17 cellular contexts compared by ENCODE assay signal in genomic region chr14:65962952-65963351, GRCh38.
DNase-seq lines count a peak whose midpoint lies in the region; ATAC-seq, FAIRE-seq and TF ChIP-seq lines count a peak whose summit lies in the region.
"Had no signal": no experiment of that assay in that cellular context is flagged by ENCODE, and none has a peak within 500 bp of the region (broad histone marks: within the 10 kb centered on the region; RNA-seq: fewer than 3 reads in every experiment).

No MANE protein-coding gene starts in this region.

- H3K9me3 ChIP-seq in HepG2 (ENCODE audit: low read length) (no peaks in the 10 kb centered on the region), right lobe of liver (no peaks in the 10 kb centered on the region), hepatocyte (ENCODE audit: low read depth) (no peaks in the 10 kb centered on the region)

- H3K9ac ChIP-seq in HepG2 (ENCODE audit: insufficient read depth, low read depth, low read length): no peak overlapping the region

- no peak overlapping the region for H3K4me3 ChIP-seq in HepG2 (replicated peaks in 1 of 3; ENCODE audit: insufficient read depth in 1 of 3, low read depth in 2 of 3, low read length in 3 of 3)
- no peak overlapping the region for H3K4me3 ChIP-seq in right lobe of liver
- H3K4me3 ChIP-seq in hepatocyte: no peak overlapping the region
- H3K4me3 ChIP-seq: GM12878 had no signal

- H3K4me2 ChIP-seq in HepG2 (ENCODE audit: low read depth, low read length) (no peak overlapping the region), hepatocyte (no peak overlapping the region)

- H3K4me1 ChIP-seq in HepG2 (ENCODE audit: insufficient read depth, low read length) (no peaks in the 10 kb centered on the region), right lobe of liver (no peaks in the 10 kb centered on the region), hepatocyte (ENCODE audit: insufficient read depth) (no peaks in the 10 kb centered on the region)

- no peak for TF ChIP-seq CTCF in HepG2 (CRISPR knock-in tag; IDR thresholded peaks at IDR 0.05)
- no peak for TF ChIP-seq CTCF in right lobe of liver (IDR thresholded peaks at IDR 0.05)
- no peak for TF ChIP-seq CTCF in hepatocyte (IDR thresholded peaks at IDR 0.05; ENCODE audit: poor library complexity)

- H4K20me1 ChIP-seq in HepG2 (ENCODE audit: insufficient read depth, low read length) (no peaks in the 10 kb centered on the region), hepatocyte (ENCODE audit: insufficient read depth, poor library complexity, severe bottlenecking) (no peaks in the 10 kb centered on the region)

- H3K27me3 ChIP-seq in HepG2 (ENCODE audit: control insufficient read depth in 1 of 2, insufficient read depth in 2 of 2, low read length in 2 of 2) (peaks cover 0 to 1% of the 10 kb centered on the region in 2 experiments; a peak in 2 of 5 replicates), right lobe of liver (no peaks in the 10 kb centered on the region), hepatocyte (no peaks in the 10 kb centered on the region)

- no peaks in the 10 kb centered on the region for H3K79me2 ChIP-seq in HepG2 (ENCODE audit: insufficient read depth, low read length)
- no peaks in the 10 kb centered on the region for H3K79me2 ChIP-seq in hepatocyte

- FAIRE-seq in HepG2 (lab: Jason Lieb, UNC): no peak
- FAIRE-seq: GM12878, GM18507 had no signal

- DNase-seq in HepG2 (ENCODE audit: low spot score) (no peak), right lobe of liver (no peak), amniotic epithelial cell (ENCODE audit: low read depth) (peak; percentile 89), hepatocyte (ENCODE audit: low spot score) (peak; percentile 33), NCI-H446 treated with DMSO at 0.1 percent for 48 hours (lab: John Stamatoyannopoulos, UW) (no peak)
- DNase-seq: 8988T; ACHN; C1 segment of cervical spinal cord; Calu3; CD4-positive, alpha-beta T cell; DMS 273 treated with DMSO at 0.1 percent for 48 hours; H9; KBM-7 had no signal

- TF ChIP-seq POLR2A in HepG2 (IDR thresholded peaks at IDR 0.05; ENCODE audit: insufficient read depth in 1 of 2, low read depth in 2 of 2, low read length in 2 of 2): no peak
- TF ChIP-seq POLR2A in right lobe of liver (IDR thresholded peaks at IDR 0.05): no peak

- TF ChIP-seq EP300 in HepG2 (IDR thresholded peaks at IDR 0.05; ENCODE audit: low read depth in 2 of 2, low read length in 2 of 2): no peak
- no peak for TF ChIP-seq EP300 in HepG2 (CRISPR knock-in tag; IDR thresholded peaks at IDR 0.05; ENCODE audit: borderline replicate concordance)

- H3K36me3 ChIP-seq in HepG2 (replicated peaks in 1 of 2; ENCODE audit: control insufficient read depth in 1 of 2, insufficient read depth in 2 of 2, low read length in 2 of 2) (no peaks in the 10 kb centered on the region), right lobe of liver (no peaks in the 10 kb centered on the region), hepatocyte (replicated peaks; ENCODE audit: insufficient read depth, low read depth) (no peaks in the 10 kb centered on the region)

- H3K27ac ChIP-seq in HepG2 (ENCODE audit: extremely low read length, insufficient read depth, low read length) (no peak overlapping the region), right lobe of liver (no peak overlapping the region), hepatocyte (no peak overlapping the region)

- POLR2A ChIA-PET in HepG2 (lab: Yijun Ruan, JAX): no interaction called here

- TF ChIP-seq RAD21 in HepG2 (CRISPR knock-in tag; IDR thresholded peaks at IDR 0.05): no peak

- H2AFZ ChIP-seq in HepG2 (ENCODE audit: low read length) (no peak overlapping the region), hepatocyte (no peak overlapping the region)

- in situ Hi-C loops in HepG2 (cut with HindIII; ENCODE audit: extremely low pct_ligation_motif_present, low pct_unique_long_range_greater_than_20kb): no loop called here

- intact Hi-C loops in HepG2 (cut with micrococcal nuclease; ENCODE audit: unreplicated experiment) (no loop called here), right lobe of liver (cut with DNase I) (no loop called here)

- no peaks in the 10 kb centered on the region for H3K9me2 ChIP-seq in hepatocyte (replicated peaks; ENCODE audit: insufficient read depth)

- CTCF ChIA-PET in HepG2 (lab: Yijun Ruan, JAX; ENCODE audit: low intra/inter-chr PET ratio, low total read pairs): no interaction called here

- BruUV-seq in HepG2 (replicated peaks; lab: Mats Ljungman, UMichigan): no TSS peak

- WGBS in HepG2 (ENCODE audit: low lambda C conversion rate): 3% methylated on average over 3 of the region's 3 CpGs
- 41% methylated on average over 3 of the region's 3 CpGs for WGBS in right lobe of liver (ENCODE audit: insufficient coverage, low coverage, low lambda C conversion rate, missing lambda C conversion rate)
- WGBS in hepatocyte (ENCODE audit: low lambda C conversion rate, missing lambda C conversion rate): 48% methylated on average over 3 of the region's 3 CpGs

- ATAC-seq in HepG2 (no peak), right lobe of liver (no peak), GM19452 (IDR thresholded peaks at IDR 0.05; ENCODE audit: unreplicated experiment) (no peak), HG03342 (IDR thresholded peaks at IDR 0.05; ENCODE audit: unreplicated experiment) (no peak)
- ATAC-seq: GM12878 had no signal

TF ChIP-seq in HepG2, 621 proteins besides CTCF, POLR2A, EP300 and RAD21:
- TF ChIP-seq MAFF (IDR thresholded peaks at IDR 0.05; ENCODE audit: low read depth, low read length): peak; percentile 99
- peak; percentile 97 to 99 for TF ChIP-seq MAFK (conservative IDR thresholded peaks at IDR 0.05 in 1 of 2, IDR thresholded peaks at IDR 0.05 in 1 of 2; ENCODE audit: low read length in 2 of 2)
- TF ChIP-seq TAF15 (IDR thresholded peaks at IDR 0.05; ENCODE audit: low read depth, low read length, poor library complexity, severe bottlenecking): no peak

Comparison
In these comparisons a context has a peak if more than half of its experiments do, and no peak if none do; other contexts are left out.
1. DNase-seq: peak in amniotic epithelial cell (single experiment) and hepatocyte (single experiment); none in HepG2 (single experiment), right lobe of liver (0 of 3) and NCI-H446 treated with DMSO at 0.1 percent for 48 hours (single experiment).